In genomic region chr6:134173007-134173690, GRCh38 we compare ENCODE assay signal across 8 cellular contexts.
DNase-seq lines count a peak whose midpoint lies in the region; ATAC-seq, FAIRE-seq and TF ChIP-seq lines count a peak whose summit lies in the region.

No MANE protein-coding gene starts in this region.

- H3K36me3 Mint-ChIP-seq in neural crest cell (ENCODE audit: low read depth) = no peaks in the 10 kb centered on the region

- no peak for FAIRE-seq in HTR-8/SVneo (lab: Jason Lieb, UNC)

- ATAC-seq in GM19035 (IDR thresholded peaks at IDR 0.05; ENCODE audit: unreplicated experiment) = no peak

- peaks cover 24% of the 10 kb centered on the region for H3K27me3 Mint-ChIP-seq in neural crest cell (ENCODE audit: low read depth)

- no peak for TF ChIP-seq CTCF in AG09309 (IDR thresholded peaks at IDR 0.05; ENCODE audit: control insufficient read depth, insufficient read depth, low read depth, low read length, missing control alignments)
- no peak for TF ChIP-seq CTCF in dorsolateral prefrontal cortex (IDR thresholded peaks at IDR 0.05 in 54 of 56, conservative IDR thresholded peaks at IDR 0.05 in 2 of 56; ENCODE audit: low read depth in 1 of 56, partially characterized antibody in 56 of 56)
- TF ChIP-seq CTCF in neural crest cell (conservative IDR thresholded peaks at IDR 0.05) = no peak
- TF ChIP-seq CTCF in GM13976 (IDR thresholded peaks at IDR 0.05; ENCODE audit: borderline replicate concordance, control extremely low read depth, extremely low read depth, insufficient read depth, missing control alignments) = no peak

- no peak overlapping the region for H3K27ac Mint-ChIP-seq in neural crest cell (ENCODE audit: unreplicated experiment)

- peaks cover 50% of the 10 kb centered on the region for H3K36me3 ChIP-seq in MG63

- intact Hi-C loops in dorsolateral prefrontal cortex (cut with DNase I) = loop anchor here (5.0 to 10.0 kb wide), 4 partner anchors 264 to 709 kb away; no protein-coding TSS in a partner anchor

- no peaks in the 10 kb centered on the region for H3K9me3 Mint-ChIP-seq in neural crest cell

- H3K27ac ChIP-seq in dorsolateral prefrontal cortex = peak overlapping the region in 58 of 59 donors; percentile 26 to 100 (median 99)

- H3K4me3 Mint-ChIP-seq in neural crest cell = peak overlapping the region; percentile 96

- in situ Hi-C loops in GM13976 (cut with MboI; ENCODE audit: low sequenced_read_pairs, unreplicated experiment) = loop anchor here (10.0 to 25.0 kb wide), 2 partner anchors 642 to 1264 kb away; no protein-coding TSS in a partner anchor

- H3K4me1 Mint-ChIP-seq in neural crest cell = peaks cover 26% of the 10 kb centered on the region

- no peaks in the 10 kb centered on the region for H3K9me3 ChIP-seq in MG63

- no peak for DNase-seq in AG09309 (ENCODE audit: low read depth)
- DNase-seq in MG63 = no peak
- no peak for DNase-seq in dorsolateral prefrontal cortex
- DNase-seq in neural crest cell (ENCODE audit: low read depth, low spot score) = no peak
- DNase-seq in GM13976 (ENCODE audit: low spot score) = no peak
- DNase-seq in DMS79 (lab: John Stamatoyannopoulos, UW) = no peak
- no peak for DNase-seq in HTR-8/SVneo (ENCODE audit: insufficient read length, low spot score)

- H3K27me3 ChIP-seq in MG63 (no peaks in the 10 kb centered on the region), dorsolateral prefrontal cortex (no peaks in the 10 kb centered on the region)

- H3K4me3 ChIP-seq in AG09309 (ENCODE audit: control insufficient read depth, low read depth, low read length) (peak overlapping the region; percentile 63), MG63 (peak overlapping the region; percentile 73), dorsolateral prefrontal cortex (peak overlapping the region; percentile 61 to 98 (median 86))
